18 cellular contexts compared by ENCODE assay signal in the genomic region with DNA sequence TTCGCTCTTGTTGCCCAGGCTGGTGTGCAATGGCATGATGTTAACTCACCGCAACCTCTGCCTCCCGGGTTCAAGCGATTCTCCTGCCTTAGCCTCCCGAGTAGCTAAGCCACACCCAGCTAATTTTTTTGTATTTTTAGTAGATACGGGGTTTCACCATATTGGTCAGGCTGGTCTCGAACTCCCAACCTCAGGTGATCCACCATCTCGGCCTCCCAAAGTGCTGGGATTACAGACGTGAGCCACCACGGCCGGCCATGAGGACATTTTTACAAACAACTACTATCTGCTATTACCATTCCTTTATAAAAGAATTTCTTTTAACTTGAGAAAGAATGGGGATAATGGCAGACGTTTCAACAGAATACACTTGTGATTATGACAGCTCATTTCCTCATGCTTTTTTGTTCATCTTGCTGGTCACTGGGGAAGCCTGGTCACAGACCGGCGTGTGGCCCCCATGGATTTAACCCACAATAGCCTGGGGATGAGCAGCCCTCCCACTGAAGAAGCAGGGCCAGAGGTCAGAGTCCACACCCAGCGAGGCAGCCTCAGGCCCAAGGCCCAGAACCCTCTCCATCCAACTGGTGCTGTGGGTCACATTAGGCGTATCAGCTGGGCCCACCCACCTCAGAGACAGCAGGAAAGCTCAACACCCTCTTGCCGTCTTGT.
A peak's percentile ranks its signal among the peaks of the same experiment; 100 is the strongest.
DNase-seq lines count a peak whose midpoint lies in the region; ATAC-seq and TF ChIP-seq lines count a peak whose summit lies in the region.
"Had no signal": no experiment of that assay in that cellular context is flagged by ENCODE, and none has a peak within 500 bp of the region (broad histone marks: within the 10 kb centered on the region; RNA-seq: fewer than 3 reads in every experiment).

No MANE protein-coding gene starts in this region.

- no peak for TF ChIP-seq CTCF in stomach (IDR thresholded peaks at IDR 0.05)

- H3K9me3 ChIP-seq in KOPT-K1 (ENCODE audit: insufficient read depth, low read length, poor library complexity, severe bottlenecking) (no peaks in the 10 kb centered on the region), stomach (no peaks in the 10 kb centered on the region), SJCRH30 (replicated peaks) (no peaks in the 10 kb centered on the region)

- peaks cover 2% of the 10 kb centered on the region for H3K9me3 Mint-ChIP-seq in activated CD8-positive, alpha-beta memory T cell treated with anti-CD3 and anti-CD28 coated beads, Interleukin-2, amount 10 ng/mL, durations not matched to agents 7 days and 5 days (ENCODE audit: low read depth)

- H3K36me3 ChIP-seq in KOPT-K1 (ENCODE audit: insufficient read depth, low read length) (no peaks in the 10 kb centered on the region), stomach (no peaks in the 10 kb centered on the region), SJCRH30 (no peaks in the 10 kb centered on the region)

- H3K36me3 Mint-ChIP-seq in activated CD8-positive, alpha-beta memory T cell treated with anti-CD3 and anti-CD28 coated beads, Interleukin-2, amount 10 ng/mL, durations not matched to agents 7 days and 5 days: peaks cover 12% of the 10 kb centered on the region
- H3K36me3 Mint-ChIP-seq: CD4-positive, CD25-positive, alpha-beta regulatory T cell had no signal

- H3K27me3 Mint-ChIP-seq in activated CD8-positive, alpha-beta memory T cell treated with anti-CD3 and anti-CD28 coated beads, Interleukin-2, amount 10 ng/mL, durations not matched to agents 7 days and 5 days: no peaks in the 10 kb centered on the region

- CTCF ChIA-PET in activated CD8-positive, alpha-beta memory T cell treated with anti-CD3 and anti-CD28 coated beads, Interleukin-2, amount 10 ng/mL, durations not matched to agents 7 days and 5 days (lab: Charles Lee): interaction anchor here (2.1 to 3.2 kb wide), 2 partner anchors 27 to 59 kb away, joined by 8 to 10 read pairs; no protein-coding TSS in a partner anchor

- TF ChIP-seq EP300 in stomach (IDR thresholded peaks at IDR 0.05): no peak

- no peak overlapping the region for H3K4me3 Mint-ChIP-seq in activated CD8-positive, alpha-beta memory T cell treated with anti-CD3 and anti-CD28 coated beads, Interleukin-2, amount 10 ng/mL, durations not matched to agents 7 days and 5 days

- no peak for ATAC-seq in activated CD8-positive, alpha-beta memory T cell treated with anti-CD3 and anti-CD28 coated beads, Interleukin-2, amount 10 ng/mL, durations not matched to agents 7 days and 5 days

- H3K27ac ChIP-seq in KOPT-K1 (ENCODE audit: low read depth, low read length, poor library complexity, severe bottlenecking) (peak overlapping the region; percentile 95), stomach (no peak overlapping the region), SJCRH30 (no peak overlapping the region)
- H3K27ac ChIP-seq: BLaER1, GM23248 had no signal

- peak overlapping the region; percentile 4 for H3K27ac Mint-ChIP-seq in activated CD8-positive, alpha-beta memory T cell treated with anti-CD3 and anti-CD28 coated beads, Interleukin-2, amount 10 ng/mL, durations not matched to agents 7 days and 5 days

- H3K27me3 ChIP-seq in stomach: no peaks in the 10 kb centered on the region
- no peaks in the 10 kb centered on the region for H3K27me3 ChIP-seq in SJCRH30
- H3K27me3 ChIP-seq: BLaER1 had no signal

- peaks cover 34% of the 10 kb centered on the region for H3K4me1 Mint-ChIP-seq in activated CD8-positive, alpha-beta memory T cell treated with anti-CD3 and anti-CD28 coated beads, Interleukin-2, amount 10 ng/mL, durations not matched to agents 7 days and 5 days

- no peak for TF ChIP-seq POLR2A in erythroblast (IDR thresholded peaks at IDR 0.05; ENCODE audit: low read length)
- no peak for TF ChIP-seq POLR2A in stomach (IDR thresholded peaks at IDR 0.05)

- 91 to 96% (median 93%) methylated on average over 17 of the region's 17 CpGs for WGBS in stomach, 5 donors

- H3K4me3 ChIP-seq in stomach: no peak overlapping the region
- H3K4me3 ChIP-seq in SJCRH30: no peak overlapping the region
- H3K4me3 ChIP-seq: BLaER1, GM23248 had no signal

- intact Hi-C loops in stomach (cut with DNase I; ENCODE audit: low total_unique reads): no loop called here

- H3K4me1 ChIP-seq in stomach (peaks cover 0 to 16% (median 11%) of the 10 kb centered on the region in 4 donors), SJCRH30 (peaks cover 26% of the 10 kb centered on the region)

- DNase-seq in activated CD8-positive, alpha-beta memory T cell treated with anti-CD3 and anti-CD28 coated beads, Interleukin-2, amount 10 ng/mL, durations not matched to agents 7 days and 5 days: no peak
- no peak for DNase-seq in activated CD8-positive, alpha-beta memory T cell treated with anti-CD3 and anti-CD28 coated beads for 24 hours
- DNase-seq in erythroblast (lab: John Stamatoyannopoulos, UW) (peak; percentile 6 to 29), stomach (peak; percentile 21), activated gamma-delta T cell treated with Interleukin-2 at 50 U/mL for 16 hours (no peak), SJCRH30 (no peak)
- DNase-seq: CD4-positive, CD25-positive, alpha-beta regulatory T cell; DMS53; GM23248; H7; KG1; MM.1S; NCI-H2029; NCI-H446; NCI-H524 treated with DMSO at 0.1 percent for 48 hours; NCI-H774 had no signal

Comparison
In these comparisons a context has a peak if more than half of its experiments do, and no peak if none do; other contexts are left out.
1. DNase-seq: peak in erythroblast (2 of 2) and stomach (single experiment); none in activated CD8-positive, alpha-beta memory T cell treated with anti-CD3 and anti-CD28 coated beads, Interleukin-2, amount 10 ng/mL, durations not matched to agents 7 days and 5 days (single experiment), activated CD8-positive, alpha-beta memory T cell treated with anti-CD3 and anti-CD28 coated beads for 24 hours (single experiment), activated gamma-delta T cell treated with Interleukin-2 at 50 U/mL for 16 hours (single experiment) and SJCRH30 (0 of 2).